Comparison of ENCODE assay signal across 9 cellular contexts in genomic region chr14:102928412-102929348, GRCh38. TPM values are rescaled to one million over a fixed set of nuclear protein-coding genes. Genes with fewer than 3 reads are reported as not detected.
A peak's percentile ranks its signal among the peaks of the same experiment; 100 is the strongest.
DNase-seq lines count a peak whose midpoint lies in the region; ATAC-seq and TF ChIP-seq lines count a peak whose summit lies in the region.
"Had no signal": no experiment of that assay in that cellular context is flagged by ENCODE, and none has a peak within 500 bp of the region (broad histone marks: within the 10 kb centered on the region; RNA-seq: fewer than 3 reads in every experiment).

No MANE protein-coding gene starts in this region.

- TF ChIP-seq CTCF in DOHH2 (IDR thresholded peaks at IDR 0.05; ENCODE audit: low read depth, low read length, poor library complexity, severe bottlenecking) (no peak), heart left ventricle (IDR thresholded peaks at IDR 0.05) (no peak), gastrocnemius medialis (IDR thresholded peaks at IDR 0.05 in 4 of 5, conservative IDR thresholded peaks at IDR 0.05 in 1 of 5) (no peak)

- H3K36me3 ChIP-seq in DOHH2 (ENCODE audit: control insufficient read depth, low read length) = peaks cover 18% of the 10 kb centered on the region
- H3K36me3 ChIP-seq in heart left ventricle = peaks cover 0 to 17% (median 9%) of the 10 kb centered on the region in 9 donors
- peaks cover 0 to 7% of the 10 kb centered on the region in 2 donors for H3K36me3 ChIP-seq in gastrocnemius medialis

- peaks cover 10% of the 10 kb centered on the region for H3F3A ChIP-seq in DOHH2 (ENCODE audit: control insufficient read depth, insufficient read depth)

- peaks cover 24% of the 10 kb centered on the region for H3K79me2 ChIP-seq in DOHH2 (ENCODE audit: control insufficient read depth, low read length)

- H3K9me3 ChIP-seq in DOHH2 (ENCODE audit: control insufficient read depth, insufficient read depth, low read length) (no peaks in the 10 kb centered on the region), heart left ventricle (no peaks in the 10 kb centered on the region), gastrocnemius medialis (no peaks in the 10 kb centered on the region)

- WGBS in heart left ventricle, 4 donors = 1 to 2% (median 1%) methylated on average over 46 to 111 of the region's 111 CpGs

- TF ChIP-seq POLR2A in heart left ventricle (IDR thresholded peaks at IDR 0.05) (no peak), gastrocnemius medialis (IDR thresholded peaks at IDR 0.05) (no peak)

- peaks cover 61% of the 10 kb centered on the region for H3K4me1 ChIP-seq in DOHH2 (ENCODE audit: control insufficient read depth, low read length)
- H3K4me1 ChIP-seq in heart left ventricle = peaks cover 13 to 34% (median 26%) of the 10 kb centered on the region in 12 donors
- H3K4me1 ChIP-seq in gastrocnemius medialis = peaks cover 14 to 17% of the 10 kb centered on the region in 2 donors

- ATAC-seq in HG02642 (IDR thresholded peaks at IDR 0.05; ENCODE audit: poor library complexity, unreplicated experiment) (peak; percentile 49), heart left ventricle (peak in 3 of 4 donors; percentile 20 to 61 (median 41)), gastrocnemius medialis (no peak), GM21526 (IDR thresholded peaks at IDR 0.05; ENCODE audit: low FRiP score, unreplicated experiment) (no peak)

- intact Hi-C loops in heart left ventricle (cut with DNase I) = loop anchor here in 1 of 10 donors (10.0 kb wide), 1 partner anchor 154 kb away; the partner anchor contains the start of gene TRAF3
- intact Hi-C loops in gastrocnemius medialis (cut with DNase I; ENCODE audit: low total_unique reads) = no loop called here

- H3K27ac ChIP-seq in DOHH2 (ENCODE audit: low read depth, low read length) (no peak overlapping the region), heart left ventricle (no peak overlapping the region), gastrocnemius medialis (no peak overlapping the region)

- H3K27me3 ChIP-seq in DOHH2 (ENCODE audit: control insufficient read depth, low read length) = peaks cover 7% of the 10 kb centered on the region
- peaks cover 27 to 79% (median 50%) of the 10 kb centered on the region in 9 donors for H3K27me3 ChIP-seq in heart left ventricle
- peaks cover 48 to 57% (median 53%) of the 10 kb centered on the region in 3 donors for H3K27me3 ChIP-seq in gastrocnemius medialis

- peak; percentile 47 for DNase-seq in NCI-H526 treated with DMSO at 0.1 percent for 48 hours (lab: John Stamatoyannopoulos, UW)
- peak; percentile 58 to 62 for DNase-seq in activated T-helper 1 cell treated with anti-CD3 and anti-CD28 coated beads, Interleukin-2, amount 50 U/mL, for 16 hours (ENCODE audit: low read depth in 1 of 2, low spot score in 1 of 2)
- peak in 4 of 5 donors; percentile 43 to 80 (median 54) for DNase-seq in heart left ventricle
- no peak for DNase-seq in gastrocnemius medialis
- no peak for DNase-seq in cerebellar nuclear complex (lab: John Stamatoyannopoulos, UW)

- H3K9me2 ChIP-seq in DOHH2 (replicated peaks; ENCODE audit: control insufficient read depth, low read length) = no peaks in the 10 kb centered on the region

- peak overlapping the region; percentile 77 for H3K4me3 ChIP-seq in DOHH2 (ENCODE audit: low read length)
- H3K4me3 ChIP-seq in heart left ventricle = peak overlapping the region; percentile 0 to 55 (median 46)
- peak overlapping the region; percentile 34 to 61 (median 52) for H3K4me3 ChIP-seq in gastrocnemius medialis

- in situ Hi-C loops in gastrocnemius medialis (cut with MboI; ENCODE audit: low sequenced_read_pairs in 4 of 4) = no loop called here

- H3K4me2 ChIP-seq in DOHH2 (ENCODE audit: low read length) = peak overlapping the region; percentile 78

- H4K20me1 ChIP-seq in DOHH2 (ENCODE audit: control insufficient read depth, insufficient read depth, low read depth, low read length) = no peaks in the 10 kb centered on the region; the same call in 1 of the 2 replicates

RNA-seq across cellular contexts. Expression of gene AMN, which starts 6.2 kb away (rescaled TPM):
- total RNA-seq in heart left ventricle (under 1 TPM in 1 of 9 donors, not detected in 8; 0.36 TPM), gastrocnemius medialis (1 to 10 TPM in 1 of 4 donors, under 1 TPM in 1, not detected in 2; 0.42 to 4.3 TPM)
- under 1 TPM; 0.11 to 0.21 TPM for polyA plus RNA-seq in heart left ventricle
- total RNA-seq: RPMI7951 had no signal

Comparison
In these comparisons a context has a peak if more than half of its experiments do, and no peak if none do; other contexts are left out.
1. ATAC-seq: peak in HG02642 (single experiment) and heart left ventricle (3 of 4); none in gastrocnemius medialis (0 of 2) and GM21526 (single experiment).
2. DNase-seq: peak in NCI-H526 treated with DMSO at 0.1 percent for 48 hours (single experiment), activated T-helper 1 cell treated with anti-CD3 and anti-CD28 coated beads, Interleukin-2, amount 50 U/mL, for 16 hours (2 of 2) and heart left ventricle (4 of 5); none in gastrocnemius medialis (0 of 2) and cerebellar nuclear complex (0 of 2).
3. Peak in every context shown above with its lines, with median percentiles within 50 percentile points of each other: H3K4me3 ChIP-seq.